Comparison of ENCODE assay signal across 17 cellular contexts in genomic region chr14:52937869-52938268, GRCh38. TPM values are rescaled to one million over a fixed set of nuclear protein-coding genes. Genes with fewer than 3 reads are reported as not detected.
DNase-seq lines count a peak whose midpoint lies in the region; ATAC-seq, FAIRE-seq and TF ChIP-seq lines count a peak whose summit lies in the region.
"Had no signal": no experiment of that assay in that cellular context is flagged by ENCODE, and none has a peak within 500 bp of the region (broad histone marks: within the 10 kb centered on the region; RNA-seq: fewer than 3 reads in every experiment).

No MANE protein-coding gene starts in this region.

- FAIRE-seq in urothelium cell line (lab: Jason Lieb, UNC) = peak; percentile 52

- H3K4me3 ChIP-seq in coronary artery = peak overlapping the region; percentile 7
- no peak overlapping the region for H3K4me3 ChIP-seq in left lung
- H3K4me3 ChIP-seq: SJCRH30 had no signal

- peaks cover 4 to 20% of the 10 kb centered on the region in 2 donors for H3K4me1 ChIP-seq in left lung
- H3K4me1 ChIP-seq: SJCRH30 had no signal

- ATAC-seq in left lung (peak; percentile 71), GM19023 (IDR thresholded peaks at IDR 0.05; ENCODE audit: unreplicated experiment) (no peak)
- ATAC-seq: PC-3 had no signal

- no peaks in the 10 kb centered on the region for H3K9me3 ChIP-seq in left lung
- H3K9me3 ChIP-seq: BE2C, SJCRH30 had no signal

- no peaks in the 10 kb centered on the region for H3K27me3 ChIP-seq in left lung
- H3K27me3 ChIP-seq: BE2C, SJCRH30 had no signal

- H3K36me3 ChIP-seq in left lung = no peaks in the 10 kb centered on the region

- DNase-seq in coronary artery (ENCODE audit: low spot score) (no peak), left lung (no peak), renal cortical epithelial cell (ENCODE audit: low read depth) (peak; percentile 52), urothelium cell line (ENCODE audit: low spot score) (no peak), ecto neural progenitor cell (ENCODE audit: low spot score) (no peak), NCI-H774 (lab: John Stamatoyannopoulos, UW) (no peak)
- DNase-seq: BE2C; CD4-positive, alpha-beta T cell; HFFc6; NCI-H1436 treated with DMSO at 0.1 percent for 48 hours; NCI-H2029 treated with DMSO at 0.1 percent for 48 hours; NCI-H2171 treated with DMSO at 0.1 percent for 48 hours; NCI-H82; PC-3; SJCRH30 had no signal

- intact Hi-C loops in left lung (cut with DNase I) = no loop called here

- TF ChIP-seq CTCF in coronary artery (IDR thresholded peaks at IDR 0.05) (no peak), left lung (IDR thresholded peaks at IDR 0.05) (no peak)

- H3K27ac ChIP-seq in coronary artery (no peak overlapping the region), left lung (peak overlapping the region in 1 of 2 donors; percentile 29)
- H3K27ac ChIP-seq: KMS-11, SJCRH30 had no signal

RNA-seq across cellular contexts. Expression of gene FERMT2, which starts 13.0 kb away (rescaled TPM):
- total RNA-seq in left lung (10 to 100 TPM; 93.4 to 98.8 TPM), renal cortical epithelial cell (87.2 and 126 TPM in 2 replicates)
